ENCODE assay signal across 1 cellular context in genomic region chr7:138223402-138223872, GRCh38.
A peak's percentile ranks its signal among the peaks of the same experiment; 100 is the strongest.
TF ChIP-seq lines count a peak whose summit lies in the region.

No MANE protein-coding gene starts in this region.

TF ChIP-seq in K562, 482 proteins besides CTCF, POLR2A, EP300 and RAD21 (continued from another document and continues in another):
- TF ChIP-seq MNT (conservative IDR thresholded peaks at IDR 0.05) (peak in 1 of 2 experiments; percentile 35; a peak in 1 of 4 replicates), ZNF707 (CRISPR knock-in tag; conservative IDR thresholded peaks at IDR 0.05) (peak; percentile 84), TRIM24 (IDR thresholded peaks at IDR 0.05) (peak; percentile 96 to 97), CHAMP1 (IDR thresholded peaks at IDR 0.05) (0 out of 2 replicates have a peak, but pooled peaks have one; percentile 32), MGA (IDR thresholded peaks at IDR 0.05) (peak; percentile 44; the same call in 1 of the 2 replicates), ZNF398 (CRISPR knock-in tag; IDR thresholded peaks at IDR 0.05) (peak; percentile 54; the same call in 1 of the 2 replicates), ZNF239 (CRISPR knock-in tag; IDR thresholded peaks at IDR 0.05) (peak; percentile 68), CTCFL (IDR thresholded peaks at IDR 0.05; ENCODE audit: borderline replicate concordance, insufficient read depth, low read depth, low read length, poor library complexity, severe bottlenecking) (no peak), TAL1 (IDR thresholded peaks at IDR 0.05) (peak; percentile 92), SUPT5H (IDR thresholded peaks at IDR 0.05) (no peak), ELF4 (CRISPR knock-in tag; IDR thresholded peaks at IDR 0.05) (0 out of 2 replicates have a peak, but pooled peaks have one; percentile 11), CBX3 (IDR thresholded peaks at IDR 0.05; ENCODE audit: borderline replicate concordance in 1 of 2, low read length in 2 of 2) (peak in 1 of 2 experiments; percentile 77; a peak in 1 of 3 replicates), HMGN3 (IDR thresholded peaks at IDR 0.05; ENCODE audit: borderline replicate concordance, extremely low read depth, insufficient read length, low read depth, low read length) (no peak), OTX1 (CRISPR knock-in tag; IDR thresholded peaks at IDR 0.05) (no peak), THRAP3 (IDR thresholded peaks at IDR 0.05; ENCODE audit: borderline replicate concordance) (no peak), ZNF407 (IDR thresholded peaks at IDR 0.05; ENCODE audit: low read depth) (no peak)
